8 cellular contexts compared by ENCODE assay signal in the genomic region with DNA sequence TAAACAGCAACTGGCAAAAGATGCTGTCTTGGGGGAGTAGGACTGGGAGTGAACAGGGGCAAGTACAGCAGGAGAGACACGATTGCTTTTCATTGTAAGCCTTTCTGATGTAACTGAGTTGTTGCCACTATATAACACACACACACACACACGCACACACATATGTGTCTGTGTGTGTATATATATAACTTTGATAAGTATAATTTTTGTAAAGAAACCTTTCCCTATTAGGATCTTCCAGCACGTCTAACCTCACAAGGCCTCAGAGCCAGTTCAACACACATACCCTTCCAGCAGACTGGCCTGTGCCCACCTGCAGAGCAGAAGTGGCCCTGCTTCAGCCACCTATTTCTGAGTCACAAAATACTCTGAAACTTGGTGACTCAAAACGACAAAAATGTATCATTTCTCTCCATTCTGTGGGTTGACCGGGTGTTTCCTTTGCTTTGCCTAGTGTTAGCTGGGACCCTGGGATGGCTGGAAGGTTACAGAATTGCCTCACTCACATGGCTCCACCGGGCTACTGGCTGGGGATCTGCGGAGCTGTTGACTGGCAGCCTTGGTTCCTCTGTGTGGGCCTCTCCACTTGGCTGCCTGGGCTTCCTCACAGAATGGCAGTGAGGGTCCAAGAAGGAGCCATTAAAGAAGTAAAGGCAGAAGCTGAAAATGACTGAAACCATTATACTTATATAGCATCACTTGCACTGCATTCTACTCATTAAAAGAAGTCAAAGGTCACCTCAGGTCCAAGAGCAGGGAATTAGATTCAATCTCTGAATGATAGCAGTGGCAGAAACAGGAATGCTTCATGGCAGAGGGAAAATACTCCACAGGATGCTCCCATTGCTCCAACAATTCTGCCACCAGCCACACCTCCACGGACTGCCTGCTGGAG.
DNase-seq lines count a peak whose midpoint lies in the region; ATAC-seq and TF ChIP-seq lines count a peak whose summit lies in the region.

No MANE protein-coding gene starts in this region.

- peaks cover 4% of the 10 kb centered on the region for H3K4me1 ChIP-seq in suprapubic skin
- H3K4me1 ChIP-seq in esophagus muscularis mucosa: peaks cover 0 to 21% (median 14%) of the 10 kb centered on the region in 4 donors

- H3K27ac ChIP-seq in suprapubic skin (no peak overlapping the region), esophagus muscularis mucosa (replicated peaks in 1 of 4) (peak overlapping the region in 1 of 4 donors; percentile 27)

- intact Hi-C loops in esophagus muscularis mucosa (cut with DNase I): no loop called here

- H3K4me1 Mint-ChIP-seq in osteocyte (ENCODE audit: unreplicated experiment): peaks cover 19% of the 10 kb centered on the region

- DNase-seq in osteocyte (ENCODE audit: extremely low spot score, unreplicated experiment) (no peak), NCI-H446 (lab: John Stamatoyannopoulos, UW) (no peak), DMS53 (lab: John Stamatoyannopoulos, UW) (no peak), suprapubic skin (ENCODE audit: low spot score in 2 of 2) (no peak), esophagus muscularis mucosa (ENCODE audit: extremely low spot score) (no peak)

- TF ChIP-seq CTCF in osteocyte (IDR thresholded peaks at IDR 0.05) (no peak), suprapubic skin (IDR thresholded peaks at IDR 0.05) (no peak), esophagus muscularis mucosa (IDR thresholded peaks at IDR 0.05) (no peak)

- no peaks in the 10 kb centered on the region for H3K36me3 Mint-ChIP-seq in osteocyte (ENCODE audit: unreplicated experiment)

- no peak for TF ChIP-seq EP300 in suprapubic skin (IDR thresholded peaks at IDR 0.05)
- TF ChIP-seq EP300 in esophagus muscularis mucosa (IDR thresholded peaks at IDR 0.05): no peak

- TF ChIP-seq POLR2A in suprapubic skin (IDR thresholded peaks at IDR 0.05): no peak
- TF ChIP-seq POLR2A in esophagus muscularis mucosa (IDR thresholded peaks at IDR 0.05; ENCODE audit: low read depth): no peak

- peak overlapping the region; percentile 33 for H3K27ac Mint-ChIP-seq in osteocyte (ENCODE audit: unreplicated experiment)

- H3K36me3 ChIP-seq in suprapubic skin (no peaks in the 10 kb centered on the region), esophagus muscularis mucosa (no peaks in the 10 kb centered on the region)

- H3K9me3 ChIP-seq in suprapubic skin (no peaks in the 10 kb centered on the region), esophagus muscularis mucosa (no peaks in the 10 kb centered on the region)

- H3K4me3 ChIP-seq in suprapubic skin (no peak overlapping the region), esophagus muscularis mucosa (no peak overlapping the region)

- peak; percentile 93 for ATAC-seq in GM18861 (IDR thresholded peaks at IDR 0.05; ENCODE audit: unreplicated experiment)
- peak; percentile 78 for ATAC-seq in GM21515 (IDR thresholded peaks at IDR 0.05; ENCODE audit: unreplicated experiment)
- ATAC-seq in HG03457 (IDR thresholded peaks at IDR 0.05; ENCODE audit: unreplicated experiment): peak; percentile 90

- no peaks in the 10 kb centered on the region for H3K27me3 Mint-ChIP-seq in osteocyte (ENCODE audit: unreplicated experiment)

- no peaks in the 10 kb centered on the region for H3K27me3 ChIP-seq in suprapubic skin
- H3K27me3 ChIP-seq in esophagus muscularis mucosa: no peaks in the 10 kb centered on the region

- no peaks in the 10 kb centered on the region for H3K9me3 Mint-ChIP-seq in osteocyte (ENCODE audit: unreplicated experiment)

- WGBS in suprapubic skin: 86% methylated on average over 8 of the region's 8 CpGs
- WGBS in esophagus muscularis mucosa: 90% methylated on average over 8 of the region's 8 CpGs

- no peak overlapping the region for H3K4me3 Mint-ChIP-seq in osteocyte (ENCODE audit: unreplicated experiment)
